19 cellular contexts compared by ENCODE assay signal in the genomic region with DNA sequence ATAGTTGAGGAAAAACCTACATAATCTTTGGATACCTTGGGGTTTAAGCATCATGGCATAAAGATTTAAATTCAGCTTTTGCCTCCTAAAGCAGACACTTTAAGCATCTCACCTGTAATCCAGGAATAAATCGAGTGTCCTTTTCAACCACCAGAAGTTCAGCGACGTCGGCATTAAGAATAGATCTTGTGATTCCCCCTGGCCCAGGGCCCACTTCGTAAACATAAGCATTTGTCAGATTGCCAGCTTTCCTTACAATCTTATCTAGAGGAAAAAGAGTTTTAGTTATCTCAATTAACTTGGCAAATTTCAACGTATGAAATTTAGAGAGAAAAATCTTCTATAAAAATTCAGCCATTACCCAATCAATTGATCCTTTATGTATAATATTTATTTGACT.
DNase-seq lines count a peak whose midpoint lies in the region; ATAC-seq lines count a peak whose summit lies in the region.
"Had no signal": no experiment of that assay in that cellular context is flagged by ENCODE, and none has a peak within 500 bp of the region (broad histone marks: within the 10 kb centered on the region; RNA-seq: fewer than 3 reads in every experiment).

No MANE protein-coding gene starts in this region.

- H3K27ac Mint-ChIP-seq in activated naive CD8-positive, alpha-beta T cell, result peak overlapping the region; percentile 23
- H3K27ac Mint-ChIP-seq in activated naive CD8-positive, alpha-beta T cell treated with anti-CD3 and anti-CD28 coated beads, Interleukin-2, amount 50 U/mL, for 24 hours, result no peak overlapping the region
- peak overlapping the region; percentile 1 for H3K27ac Mint-ChIP-seq in stimulated activated memory B cell treated with anti-CD40 and anti-IgM and Interleukin-4, amounts not matched to agents 10 μg/mL and 1 μg/mL and 100 μg/mL, for 72 hours
- H3K27ac Mint-ChIP-seq: activated naive CD4-positive, alpha-beta T cell treated with anti-CD3 and anti-CD28 coated beads, Interleukin-2, amount 50 U/mL, for 72 hours; T-helper 1 cell treated with Interleukin-12 subunit alpha and Interleukin-12 subunit beta and Interleukin-4 antibody, amounts not matched to agents 30 μg/mL and 1 μg/mL, for 36 hours had no signal

- peaks cover 48% of the 10 kb centered on the region for H3K4me1 Mint-ChIP-seq in activated naive CD8-positive, alpha-beta T cell (ENCODE audit: low read depth)
- peaks cover 50% of the 10 kb centered on the region for H3K4me1 Mint-ChIP-seq in activated naive CD8-positive, alpha-beta T cell treated with anti-CD3 and anti-CD28 coated beads, Interleukin-2, amount 50 U/mL, for 24 hours
- peaks cover 28% of the 10 kb centered on the region for H3K4me1 Mint-ChIP-seq in stimulated activated memory B cell treated with anti-CD40 and anti-IgM and Interleukin-4, amounts not matched to agents 10 μg/mL and 1 μg/mL and 100 μg/mL, for 72 hours

- peaks cover 8% of the 10 kb centered on the region for H3K36me3 Mint-ChIP-seq in activated naive CD8-positive, alpha-beta T cell
- peaks cover 37% of the 10 kb centered on the region for H3K36me3 Mint-ChIP-seq in activated naive CD8-positive, alpha-beta T cell treated with anti-CD3 and anti-CD28 coated beads, Interleukin-2, amount 50 U/mL, for 24 hours (ENCODE audit: low read depth)
- peaks cover 35% of the 10 kb centered on the region for H3K36me3 Mint-ChIP-seq in stimulated activated memory B cell treated with anti-CD40 and anti-IgM and Interleukin-4, amounts not matched to agents 10 μg/mL and 1 μg/mL and 100 μg/mL, for 72 hours

- no peaks in the 10 kb centered on the region for H3K27me3 Mint-ChIP-seq in activated naive CD8-positive, alpha-beta T cell
- H3K27me3 Mint-ChIP-seq in activated naive CD8-positive, alpha-beta T cell treated with anti-CD3 and anti-CD28 coated beads, Interleukin-2, amount 50 U/mL, for 24 hours, result no peaks in the 10 kb centered on the region
- no peaks in the 10 kb centered on the region for H3K27me3 Mint-ChIP-seq in stimulated activated memory B cell treated with anti-CD40 and anti-IgM and Interleukin-4, amounts not matched to agents 10 μg/mL and 1 μg/mL and 100 μg/mL, for 72 hours

- no peaks in the 10 kb centered on the region for H3K9me3 Mint-ChIP-seq in activated naive CD8-positive, alpha-beta T cell (ENCODE audit: low read depth)
- no peaks in the 10 kb centered on the region for H3K9me3 Mint-ChIP-seq in activated naive CD8-positive, alpha-beta T cell treated with anti-CD3 and anti-CD28 coated beads, Interleukin-2, amount 50 U/mL, for 24 hours
- no peaks in the 10 kb centered on the region for H3K9me3 Mint-ChIP-seq in stimulated activated memory B cell treated with anti-CD40 and anti-IgM and Interleukin-4, amounts not matched to agents 10 μg/mL and 1 μg/mL and 100 μg/mL, for 72 hours
- H3K9me3 Mint-ChIP-seq: activated naive CD4-positive, alpha-beta T cell treated with anti-CD3 and anti-CD28 coated beads, Interleukin-2, amount 50 U/mL, for 72 hours; immature natural killer cell; T-helper 1 cell treated with Interleukin-12 subunit alpha and Interleukin-12 subunit beta and Interleukin-4 antibody, amounts not matched to agents 30 μg/mL and 1 μg/mL, for 36 hours had no signal

- ATAC-seq in activated naive CD8-positive, alpha-beta T cell treated with anti-CD3 and anti-CD28 coated beads, Interleukin-2, amount 50 U/mL, for 24 hours, result no peak
- ATAC-seq in stimulated activated memory B cell treated with anti-CD40 and anti-IgM and Interleukin-4, amounts not matched to agents 10 μg/mL and 1 μg/mL and 100 μg/mL, for 72 hours, result no peak
- ATAC-seq: activated naive CD4-positive, alpha-beta T cell treated with anti-CD3 and anti-CD28 coated beads, Interleukin-2, amount 50 U/mL, for 72 hours; right cardiac atrium had no signal

- DNase-seq in activated naive CD8-positive, alpha-beta T cell treated with anti-CD3 and anti-CD28 coated beads, Interleukin-2, amount 50 U/mL, for 24 hours, result no peak
- peak; percentile 12 for DNase-seq in NCI-H345 treated with DMSO at 0.1 percent for 48 hours (lab: John Stamatoyannopoulos, UW; ENCODE audit: unreplicated experiment)
- no peak for DNase-seq in epithelial cell of prostate (ENCODE audit: low read depth, low spot score)
- DNase-seq in effector CD4-positive, alpha-beta T cell, result no peak
- no peak for DNase-seq in NCI-H2227 (lab: John Stamatoyannopoulos, UW; ENCODE audit: unreplicated experiment)
- no peak for DNase-seq in glomerular visceral epithelial cell (ENCODE audit: extremely low spot score)
- DNase-seq: activated CD8-positive, alpha-beta memory T cell treated with anti-CD3 and anti-CD28 coated beads, Interleukin-2, amount 50 U/mL, for 4 hours; AML-193; immature natural killer cell; KBM-7; mesendoderm; NCI-H1436 treated with DMSO at 0.1 percent for 48 hours; NCI-H82; right cardiac atrium had no signal

- peak overlapping the region; percentile 78 for H3K27ac ChIP-seq in epithelial cell of prostate
- H3K27ac ChIP-seq: cardiac muscle cell had no signal

- no peak overlapping the region for H3K4me3 Mint-ChIP-seq in activated naive CD8-positive, alpha-beta T cell
- H3K4me3 Mint-ChIP-seq in activated naive CD8-positive, alpha-beta T cell treated with anti-CD3 and anti-CD28 coated beads, Interleukin-2, amount 50 U/mL, for 24 hours, result no peak overlapping the region
- H3K4me3 Mint-ChIP-seq in stimulated activated memory B cell treated with anti-CD40 and anti-IgM and Interleukin-4, amounts not matched to agents 10 μg/mL and 1 μg/mL and 100 μg/mL, for 72 hours, result no peak overlapping the region
- H3K4me3 Mint-ChIP-seq: immature natural killer cell; T-helper 1 cell treated with Interleukin-12 subunit alpha and Interleukin-12 subunit beta and Interleukin-4 antibody, amounts not matched to agents 30 μg/mL and 1 μg/mL, for 36 hours had no signal
